In genomic region chr3:127853681-127854080, GRCh38 we compare ENCODE assay signal across 14 cellular contexts. TPM values are rescaled to one million over a fixed set of nuclear protein-coding genes. Genes with fewer than 3 reads are reported as not detected.
DNase-seq lines count a peak whose midpoint lies in the region; ATAC-seq and TF ChIP-seq lines count a peak whose summit lies in the region.
"Had no signal": no experiment of that assay in that cellular context is flagged by ENCODE, and none has a peak within 500 bp of the region (broad histone marks: within the 10 kb centered on the region; RNA-seq: fewer than 3 reads in every experiment).

No MANE protein-coding gene starts in this region.

- H3K27me3 Mint-ChIP-seq in mesothelial cell of epicardium (ENCODE audit: low read depth), result peaks cover 18% of the 10 kb centered on the region

- H3K4me3 ChIP-seq in left ventricle myocardium inferior (no peak overlapping the region), WERI-Rb-1 (ENCODE audit: low read depth, low read length) (no peak overlapping the region)
- H3K4me3 ChIP-seq: stomach had no signal

- H3K27ac ChIP-seq in left ventricle myocardium inferior (replicated peaks), result no peak overlapping the region
- no peak overlapping the region for H3K27ac ChIP-seq in WERI-Rb-1
- H3K27ac ChIP-seq: neutrophil, stomach had no signal

- peaks cover 7% of the 10 kb centered on the region for H3K4me1 Mint-ChIP-seq in mesothelial cell of epicardium

- DNase-seq in left ventricle myocardium inferior (no peak), Right ventricle myocardium inferior (ENCODE audit: missing footprints) (no peak), NCI-H2171 (lab: John Stamatoyannopoulos, UW) (peak; percentile 14), WERI-Rb-1 (peak; percentile 62), mesothelial cell of epicardium (ENCODE audit: low spot score in 2 of 2, unreplicated experiment in 2 of 2) (no peak), sciatic nerve (ENCODE audit: low spot score) (no peak)
- DNase-seq in activated effector memory CD4-positive, alpha-beta T cell treated with anti-CD3 and anti-CD28 coated beads, Interleukin-2, amount 50 U/mL, for 16 hours, result no peak
- DNase-seq: activated CD4-positive, alpha-beta T cell treated with anti-CD3 and anti-CD28 coated beads, Interleukin-2, amount 50 U/mL, for 1 hour; activated T-cell treated with anti-CD3 and anti-CD28 coated beads, Interleukin-2, amount 50 U/mL, for 48 hours; central memory CD4-positive, alpha-beta T cell; stomach; T-helper 17 cell had no signal

- H3K4me3 Mint-ChIP-seq in mesothelial cell of epicardium, result no peak overlapping the region
- H3K4me3 Mint-ChIP-seq: T-helper 17 cell had no signal

- no peaks in the 10 kb centered on the region for H3K9me3 Mint-ChIP-seq in mesothelial cell of epicardium

- H3K36me3 Mint-ChIP-seq in mesothelial cell of epicardium, result no peaks in the 10 kb centered on the region

- no peaks in the 10 kb centered on the region for H3K4me1 ChIP-seq in left ventricle myocardium inferior

- H3K9me3 ChIP-seq in left ventricle myocardium inferior (replicated peaks) (no peaks in the 10 kb centered on the region), WERI-Rb-1 (ENCODE audit: severe bottlenecking) (no peaks in the 10 kb centered on the region)
- H3K9me3 ChIP-seq: neutrophil, stomach had no signal

- H3K27me3 ChIP-seq in left ventricle myocardium inferior (ENCODE audit: low read depth) (no peaks in the 10 kb centered on the region), WERI-Rb-1 (ENCODE audit: insufficient read depth, low read depth, severe bottlenecking) (no peaks in the 10 kb centered on the region)
- H3K27me3 ChIP-seq: neutrophil, stomach had no signal

- no peak overlapping the region for H3K27ac Mint-ChIP-seq in mesothelial cell of epicardium
- H3K27ac Mint-ChIP-seq: T-helper 17 cell had no signal

- intact Hi-C loops in left ventricle myocardium inferior (cut with micrococcal nuclease) (no loop called here), Right ventricle myocardium inferior (cut with DNase I) (loop anchor here (10.0 kb wide), 1 partner anchor 111 kb away; no protein-coding TSS in a partner anchor), sciatic nerve (cut with DNase I) (no loop called here)

- TF ChIP-seq CTCF in left ventricle myocardium inferior (IDR thresholded peaks at IDR 0.05; ENCODE audit: borderline replicate concordance), result peak; percentile 17
- TF ChIP-seq CTCF in WERI-Rb-1 (IDR thresholded peaks at IDR 0.05; ENCODE audit: low read depth, low read length), result peak; percentile 52
- TF ChIP-seq CTCF in mesothelial cell of epicardium (IDR thresholded peaks at IDR 0.05; ENCODE audit: unreplicated experiment), result no peak

- no peak for ATAC-seq in Right ventricle myocardium inferior
- no peak for ATAC-seq in sciatic nerve
- ATAC-seq in GM19463 (IDR thresholded peaks at IDR 0.05; ENCODE audit: unreplicated experiment), result no peak
- ATAC-seq: T-helper 17 cell had no signal

- H3K36me3 ChIP-seq in left ventricle myocardium inferior (no peaks in the 10 kb centered on the region), WERI-Rb-1 (no peaks in the 10 kb centered on the region)
- H3K36me3 ChIP-seq: neutrophil, stomach had no signal

RNA-seq across cellular contexts. Expression of gene MGLL, which starts 31.4 kb away (rescaled TPM):
- total RNA-seq in left ventricle myocardium inferior, result 67.0 TPM
- 74.1 TPM for total RNA-seq in Right ventricle myocardium inferior
- 2.0 to 2.5 TPM (median 2.4 TPM) in 3 replicates for total RNA-seq in mesothelial cell of epicardium
- 178 TPM for total RNA-seq in sciatic nerve

Comparison
In these comparisons a context has a peak if more than half of its experiments do, and no peak if none do; other contexts are left out.
1. DNase-seq: peak in NCI-H2171 (single experiment) and WERI-Rb-1 (single experiment); none in left ventricle myocardium inferior (single experiment), Right ventricle myocardium inferior (single experiment), activated effector memory CD4-positive, alpha-beta T cell treated with anti-CD3 and anti-CD28 coated beads, Interleukin-2, amount 50 U/mL, for 16 hours (single experiment), mesothelial cell of epicardium (0 of 2) and sciatic nerve (single experiment).
2. RNA of gene MGLL, which starts 31.4 kb away (total RNA-seq): 178 TPM in sciatic nerve (single experiment), 74.1 TPM in Right ventricle myocardium inferior (single experiment) and 67.0 TPM in left ventricle myocardium inferior (single experiment); 2.0 to 2.5 TPM in mesothelial cell of epicardium; every median in the first group is over 10 times any median in the second.